ENCODE assay signal across 29 cellular contexts in the genomic region with DNA sequence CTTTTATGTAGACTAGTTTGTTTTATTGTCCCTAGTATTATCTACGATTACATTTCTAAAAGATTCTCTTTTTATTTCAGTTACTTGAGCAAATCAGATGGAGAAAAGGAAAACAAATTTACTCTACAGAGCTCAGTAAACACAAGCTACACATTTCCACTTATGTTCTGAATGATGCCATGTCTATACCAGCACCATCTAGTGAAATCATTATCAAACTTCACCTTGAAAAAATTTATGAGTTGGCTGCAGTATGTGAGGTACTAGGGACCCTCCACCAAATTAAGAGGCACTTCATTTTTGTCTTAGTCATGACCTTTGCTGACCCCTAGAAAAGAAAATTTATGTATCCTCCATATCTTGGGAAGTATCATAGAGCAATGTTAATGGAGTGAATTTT.
"Had no signal": no experiment of that assay in that cellular context is flagged by ENCODE, and none has a peak within 500 bp of the region (broad histone marks: within the 10 kb centered on the region; RNA-seq: fewer than 3 reads in every experiment).

No MANE protein-coding gene starts in this region.

- H3K27ac Mint-ChIP-seq: activated CD4-positive, alpha-beta memory T cell treated with anti-CD3 and anti-CD28 coated beads for 36 hours; activated CD4-positive, alpha-beta T cell treated with anti-CD3 and anti-CD28 coated beads, Interleukin-2, amount 10 ng/mL, durations not matched to agents 7 days and 5 days; activated naive CD4-positive, alpha-beta T cell treated with anti-CD3 and anti-CD28 coated beads for 36 hours; activated naive CD8-positive, alpha-beta T cell; activated T-helper 17 cell treated with anti-CD3 and anti-CD28 coated beads, Interleukin-2, amount 50 U/mL, for 72 hours; brain; IgD-negative memory B cell; T-helper 17 cell had no signal

- H3K27me3 Mint-ChIP-seq: activated CD4-positive, alpha-beta memory T cell treated with anti-CD3 and anti-CD28 coated beads for 36 hours; activated CD4-positive, alpha-beta T cell treated with anti-CD3 and anti-CD28 coated beads, Interleukin-2, amount 10 ng/mL, durations not matched to agents 7 days and 5 days; activated naive CD8-positive, alpha-beta T cell; activated T-helper 17 cell treated with anti-CD3 and anti-CD28 coated beads, Interleukin-2, amount 50 U/mL, for 72 hours; brain; central memory CD8-positive, alpha-beta T cell; IgD-negative memory B cell; T-helper 17 cell had no signal

- H3K4me1 Mint-ChIP-seq: activated CD4-positive, alpha-beta T cell treated with anti-CD3 and anti-CD28 coated beads, Interleukin-2, amount 10 ng/mL, durations not matched to agents 7 days and 5 days; activated T-helper 17 cell treated with anti-CD3 and anti-CD28 coated beads, Interleukin-2, amount 50 U/mL, for 72 hours; brain; central memory CD8-positive, alpha-beta T cell; T-helper 17 cell had no signal

- DNase-seq: activated CD4-positive, alpha-beta memory T cell treated with anti-CD3 and anti-CD28 coated beads for 36 hours; activated CD4-positive, alpha-beta T cell treated with anti-CD3 and anti-CD28 coated beads, Interleukin-2, amount 10 ng/mL, durations not matched to agents 7 days and 5 days; activated CD4-positive, CD25-positive, alpha-beta regulatory T cell; activated gamma-delta T cell; activated naive CD4-positive, alpha-beta T cell treated with anti-CD3 and anti-CD28 coated beads for 36 hours; activated T-cell treated with anti-CD3 and anti-CD28 coated beads for 4 hours; activated T-cell treated with anti-CD3 and anti-CD28 coated beads, Interleukin-2, amount 50 U/mL, for 48 hours; amygdala; KG1; MG63; MV-4-11; NCI-H146; NCI-H187 treated with DMSO at 0.1 percent for 48 hours; NCI-H2081 treated with DMSO at 0.1 percent for 48 hours; NCI-H2227 treated with DMSO at 0.1 percent for 48 hours; NCI-H510A; NCI-H526 treated with DMSO at 0.1 percent for 48 hours; NCI-H82; NK-92 treated with Interleukin-12 subunit alpha and Interleukin-12 subunit beta, amount 100 ng/mL, for 24 hours; OCI-M1; Peyer's patch; SHP77; T-helper 17 cell; T1000 had no signal

- ATAC-seq: activated T-helper 17 cell treated with anti-CD3 and anti-CD28 coated beads, Interleukin-2, amount 50 U/mL, for 72 hours; T-helper 17 cell had no signal

- H3K9me3 Mint-ChIP-seq: activated CD4-positive, alpha-beta memory T cell treated with anti-CD3 and anti-CD28 coated beads for 36 hours; activated CD4-positive, alpha-beta T cell treated with anti-CD3 and anti-CD28 coated beads, Interleukin-2, amount 10 ng/mL, durations not matched to agents 7 days and 5 days; activated naive CD4-positive, alpha-beta T cell treated with anti-CD3 and anti-CD28 coated beads for 36 hours; brain; central memory CD8-positive, alpha-beta T cell had no signal

- H3K36me3 Mint-ChIP-seq: activated CD4-positive, alpha-beta memory T cell treated with anti-CD3 and anti-CD28 coated beads for 36 hours; activated naive CD8-positive, alpha-beta T cell; brain; IgD-negative memory B cell had no signal

- H3K4me3 Mint-ChIP-seq: activated CD4-positive, alpha-beta memory T cell treated with anti-CD3 and anti-CD28 coated beads for 36 hours; activated CD4-positive, alpha-beta T cell treated with anti-CD3 and anti-CD28 coated beads, Interleukin-2, amount 10 ng/mL, durations not matched to agents 7 days and 5 days; activated naive CD4-positive, alpha-beta T cell treated with anti-CD3 and anti-CD28 coated beads for 36 hours; activated naive CD8-positive, alpha-beta T cell; activated T-helper 17 cell treated with anti-CD3 and anti-CD28 coated beads, Interleukin-2, amount 50 U/mL, for 72 hours; brain; central memory CD8-positive, alpha-beta T cell; IgD-negative memory B cell; T-helper 17 cell had no signal
